Comparison of ENCODE assay signal across 29 cellular contexts in genomic region chr9:123065191-123065590, GRCh38. TPM values are rescaled to one million over a fixed set of nuclear protein-coding genes. Genes with fewer than 3 reads are reported as not detected.
"Had no signal": no experiment of that assay in that cellular context is flagged by ENCODE, and none has a peak within 500 bp of the region (broad histone marks: within the 10 kb centered on the region; RNA-seq: fewer than 3 reads in every experiment).

No MANE protein-coding gene starts in this region.

- H3K4me3 ChIP-seq: breast epithelium, left ventricle myocardium inferior, pancreas, prostate gland, stomach, tibial nerve had no signal

- H3K27ac ChIP-seq: breast epithelium, left ventricle myocardium inferior, neutrophil, pancreas, prostate gland, stomach, VCaP had no signal

- H3K9me3 ChIP-seq: breast epithelium, left ventricle myocardium inferior, neutrophil, pancreas, prostate gland, stomach, tibial nerve had no signal

- H3K36me3 ChIP-seq: prostate gland had no signal

- H3K27me3 ChIP-seq: breast epithelium, neutrophil, pancreas, stomach, tibial nerve had no signal

- H3K4me1 ChIP-seq: breast epithelium, pancreas, prostate gland had no signal

- ATAC-seq: pancreas; sciatic nerve; stimulated activated memory B cell treated with anti-CD40 and anti-IgM and Interleukin-4, amounts not matched to agents 10 μg/mL and 1 μg/mL and 100 μg/mL, for 72 hours had no signal

- DNase-seq: activated CD4-positive, alpha-beta memory T cell treated with anti-CD3 and anti-CD28 coated beads for 36 hours; activated CD4-positive, alpha-beta T cell treated with anti-CD3 and anti-CD28 coated beads for 48 hours; activated CD8-positive, alpha-beta memory T cell treated with anti-CD3 and anti-CD28 coated beads, Interleukin-2, amount 50 U/mL, for 4 hours; activated effector memory CD4-positive, alpha-beta T cell treated with anti-CD3 and anti-CD28 coated beads, Interleukin-2, amount 50 U/mL, for 16 hours; activated naive CD4-positive, alpha-beta T cell treated with anti-CD3 and anti-CD28 coated beads for 36 hours; activated naive CD8-positive, alpha-beta T cell treated with anti-CD3 and anti-CD28 coated beads for 36 hours; activated T-cell treated with anti-CD3 and anti-CD28 coated beads, Interleukin-2, amount 50 U/mL, for 1 hour; amniotic stem cell; central memory CD4-positive, alpha-beta T cell; effector CD8-positive, alpha-beta T cell; islet precursor cell; left ventricle myocardium inferior; naive B cell; nephron progenitor cell; pancreas; retina; small intestine; stimulated activated CD4-positive, alpha-beta T cell treated with anti-CD3 and anti-CD28 coated beads, Interleukin-1b, Interleukin-23, amount 100 ng/mL, for 48 hours; stimulated activated CD4-positive, alpha-beta T cell treated with anti-CD3 and anti-CD28 coated beads, Interleukin-4, amount 100 ng/mL, for 4 hours; stimulated activated CD8-positive, alpha-beta memory T cell treated with anti-CD3 and anti-CD28 coated beads, Interleukin-4, amount 100 ng/mL, for 48 hours; stomach had no signal

RNA-seq across cellular contexts. Expression of gene GPR21, which starts 31.7 kb away (rescaled TPM):
- total RNA-seq: epithelial cell of proximal tubule had no signal
